9 cellular contexts compared by ENCODE assay signal in genomic region chr12:123519151-123520001, GRCh38. TPM values are rescaled to one million over a fixed set of nuclear protein-coding genes. Genes with fewer than 3 reads are reported as not detected.
DNase-seq lines count a peak whose midpoint lies in the region; ATAC-seq, FAIRE-seq and TF ChIP-seq lines count a peak whose summit lies in the region.
"Had no signal": no experiment of that assay in that cellular context is flagged by ENCODE, and none has a peak within 500 bp of the region (broad histone marks: within the 10 kb centered on the region; RNA-seq: fewer than 3 reads in every experiment).

No MANE protein-coding gene starts in this region.

- no peak for TF ChIP-seq RAD21 in SK-N-SH (IDR thresholded peaks at IDR 0.05; ENCODE audit: low read length)

- 66% methylated on average over 21 of the region's 24 CpGs for WGBS in SK-N-SH (ENCODE audit: low lambda C conversion rate)
- WGBS in pancreas, 2 donors = 45 to 57% methylated on average over 24 of the region's 24 CpGs

- no peak for TF ChIP-seq EP300 in SK-N-SH (IDR thresholded peaks at IDR 0.05; ENCODE audit: borderline replicate concordance in 1 of 2, low read depth in 1 of 2, low read length in 1 of 2)

- H3K79me2 ChIP-seq in SK-N-SH (ENCODE audit: insufficient read depth) = peaks cover 10% of the 10 kb centered on the region; the same call in 1 of the 2 replicates

- H3K4me1 ChIP-seq in SK-N-SH (ENCODE audit: control insufficient read depth in 1 of 2, insufficient read depth in 2 of 2, low read depth in 1 of 2, low read length in 1 of 2) (0 out of 4 replicates have a peak, but pooled peaks cover 0 to 5% of the 10 kb centered on the region in 2 experiments), foreskin keratinocyte (peaks cover 14% of the 10 kb centered on the region), pancreas (no peaks in the 10 kb centered on the region)

- CTCF ChIA-PET in BJ (lab: Yijun Ruan, JAX) (interaction anchor here (0.9 kb wide), 1 partner anchor 12 kb away, joined by 3 read pairs; no protein-coding TSS in a partner anchor), SK-N-SH (lab: Yijun Ruan, JAX) (interaction anchor here (0.9 to 1.3 kb wide), 2 partner anchors 13 to 189 kb away, joined by 3 read pairs; no protein-coding TSS in a partner anchor)

- H3K4me3 ChIP-seq in BJ (ENCODE audit: low read depth, low read length) = no peak overlapping the region
- no peak overlapping the region for H3K4me3 ChIP-seq in SK-N-SH (ENCODE audit: low read depth in 2 of 2, low read length in 1 of 2)
- H3K4me3 ChIP-seq in pancreas = no peak overlapping the region
- H3K4me3 ChIP-seq in MG63 = no peak overlapping the region
- H3K4me3 ChIP-seq: SK-N-MC had no signal

- H3K9me3 ChIP-seq in SK-N-SH (no peaks in the 10 kb centered on the region), pancreas (no peaks in the 10 kb centered on the region), MG63 (no peaks in the 10 kb centered on the region)

- H3F3A ChIP-seq in SK-N-SH (replicated peaks; ENCODE audit: insufficient read depth) = peaks cover 17% of the 10 kb centered on the region

- H3K27ac ChIP-seq in SK-N-SH (ENCODE audit: low read depth in 2 of 2, low read length in 1 of 2) (peak overlapping the region; percentile 40 to 57; a peak in 3 of 4 replicates), foreskin keratinocyte (no peak overlapping the region), pancreas (peak overlapping the region in 3 of 4 donors; percentile 44 to 67 (median 52))
- H3K27ac ChIP-seq: SK-N-MC had no signal

- no peak for FAIRE-seq in pancreas (lab: Jason Lieb, UNC)

- H3K36me3 ChIP-seq in BJ (ENCODE audit: control insufficient read depth, insufficient read depth, low read length) (peaks cover 21% of the 10 kb centered on the region), SK-N-SH (replicated peaks in 1 of 2; ENCODE audit: control insufficient read depth in 1 of 2, insufficient read depth in 2 of 2, low read length in 1 of 2) (peaks cover 24 to 37% of the 10 kb centered on the region in 2 experiments), pancreas (peaks cover 0 to 12% (median 6%) of the 10 kb centered on the region in 3 donors), MG63 (peaks cover 53% of the 10 kb centered on the region)

- DNase-seq in BJ (ENCODE audit: low read depth) = peak; percentile 52
- DNase-seq in SK-N-SH = no peak
- DNase-seq in foreskin keratinocyte = peak; percentile 93 to 97
- peak in 5 of 6 donors; percentile 30 to 61 (median 48) for DNase-seq in pancreas
- DNase-seq in SW480 (ENCODE audit: low spot score) = no peak
- no peak for DNase-seq in MG63

- H3K4me2 ChIP-seq in SK-N-SH = no peak overlapping the region; the same call in 1 of the 2 replicates

- no peaks in the 10 kb centered on the region for H3K9me2 ChIP-seq in SK-N-SH

- TF ChIP-seq CTCF in BJ (IDR thresholded peaks at IDR 0.05; ENCODE audit: insufficient read depth, low read depth, low read length) (no peak), SK-N-SH (IDR thresholded peaks at IDR 0.05) (no peak), foreskin keratinocyte (conservative IDR thresholded peaks at IDR 0.05) (peak; percentile 5), pancreas (IDR thresholded peaks at IDR 0.05) (no peak)

- no peaks in the 10 kb centered on the region for H3K27me3 ChIP-seq in BJ (ENCODE audit: control insufficient read depth, insufficient read depth, low read length)
- H3K27me3 ChIP-seq in SK-N-SH (ENCODE audit: insufficient read depth) = no peaks in the 10 kb centered on the region
- H3K27me3 ChIP-seq in foreskin keratinocyte = no peaks in the 10 kb centered on the region
- no peaks in the 10 kb centered on the region for H3K27me3 ChIP-seq in pancreas
- no peaks in the 10 kb centered on the region for H3K27me3 ChIP-seq in MG63

- intact Hi-C loops in pancreas (cut with DNase I) = no loop called here

- H2AFZ ChIP-seq in SK-N-SH (ENCODE audit: low read depth) = no peak overlapping the region

- peaks cover 10% of the 10 kb centered on the region; the same call in 1 of the 2 replicates for H4K20me1 ChIP-seq in SK-N-SH (ENCODE audit: insufficient read depth)

- POLR2A ChIA-PET in BJ (lab: Charles Lee) (no interaction called here), SK-N-SH (lab: Yijun Ruan, JAX) (no interaction called here)

- 0 out of 2 replicates have a peak overlapping the region, but pooled peaks have one; percentile 14 for H3K9ac ChIP-seq in SK-N-SH

- ATAC-seq in foreskin keratinocyte (peak; percentile 87), pancreas (peak; percentile 70 to 87 (median 80)), HG02870 (IDR thresholded peaks at IDR 0.05; ENCODE audit: unreplicated experiment) (no peak), HG03469 (IDR thresholded peaks at IDR 0.05; ENCODE audit: unreplicated experiment) (no peak)

TF ChIP-seq in SK-N-SH, 30 proteins besides CTCF, POLR2A, EP300 and RAD21:
- TF ChIP-seq NFIC (IDR thresholded peaks at IDR 0.05; ENCODE audit: borderline replicate concordance) (no peak), YY1 (IDR thresholded peaks at IDR 0.05; ENCODE audit: low read depth) (no peak), USF2 (IDR thresholded peaks at IDR 0.05; ENCODE audit: borderline replicate concordance, low read depth, low read length) (no peak), GABPA (IDR thresholded peaks at IDR 0.05; ENCODE audit: low read depth) (no peak), FOSL2 (IDR thresholded peaks at IDR 0.05; ENCODE audit: borderline replicate concordance, low read depth) (no peak), SIN3A (IDR thresholded peaks at IDR 0.05; ENCODE audit: borderline replicate concordance, low read depth, low read length) (no peak), REST (IDR thresholded peaks at IDR 0.05; ENCODE audit: low read depth, low read length) (no peak), MEF2A (IDR thresholded peaks at IDR 0.05; ENCODE audit: borderline replicate concordance, low read depth) (no peak)

RNA-seq across cellular contexts. Expression of gene RILPL1, which starts 14.1 kb away (rescaled TPM):
- polyA plus RNA-seq in BJ (2011; rRNA removed) = 19.1 and 22.3 TPM in 2 replicates
- polyA minus RNA-seq in BJ (2011; rRNA and poly(A)+ RNA removed) = 14.5 and 16.6 TPM in 2 replicates
- polyA plus RNA-seq in SK-N-SH (2012; rRNA removed) = 26.8 and 32.6 TPM in 2 replicates
- polyA plus RNA-seq in SK-N-SH (2012; cell fraction: cytosol; rRNA removed) = 21.6 and 25.8 TPM in 2 replicates
- polyA plus RNA-seq in SK-N-SH (2012; cell fraction: nucleus; rRNA removed) = 51.9 and 53.9 TPM in 2 replicates
- total RNA-seq in foreskin keratinocyte = 20.5 and 21.3 TPM in 2 replicates
- 21.6 and 23.4 TPM in 2 replicates for polyA plus RNA-seq in foreskin keratinocyte
- 1 to 10 TPM; 3.0 to 5.8 (median 3.7) TPM for total RNA-seq in pancreas
- 1 to 10 TPM; 8.2 to 8.8 TPM for polyA plus RNA-seq in pancreas
- 24.2 and 31.4 TPM in 2 replicates for total RNA-seq in MG63 (2014; rRNA removed; shearing (Covaris generic); ENCODE audit: low replicate concordance)

Comparison
In these comparisons a context has a peak if more than half of its experiments do, and no peak if none do; other contexts are left out.
1. DNase-seq: peak in BJ (single experiment), foreskin keratinocyte (2 of 2) and pancreas (5 of 6); none in SK-N-SH (single experiment), SW480 (single experiment) and MG63 (single experiment).
2. ATAC-seq: peak in foreskin keratinocyte (single experiment) and pancreas (4 of 4); none in HG02870 (single experiment) and HG03469 (single experiment).